In genomic region chr1:43009274-43009673, GRCh38 we compare ENCODE assay signal across 1 cellular context.
TF ChIP-seq lines count a peak whose summit lies in the region.

No MANE protein-coding gene starts in this region.

TF ChIP-seq in K562, 482 proteins besides CTCF, POLR2A, EP300 and RAD21 (continued from another document and continues in another):
- no peak for TF ChIP-seq CCNT2 (IDR thresholded peaks at IDR 0.05; ENCODE audit: borderline replicate concordance, extremely low read depth, insufficient read length, low read depth, low read length)
- no peak for TF ChIP-seq NFXL1 (CRISPR knock-in tag; IDR thresholded peaks at IDR 0.05)
- TF ChIP-seq ZNF445 (CRISPR knock-in tag; IDR thresholded peaks at IDR 0.05; ENCODE audit: low read depth) = no peak
- no peak for TF ChIP-seq ZBTB49 (CRISPR knock-in tag; IDR thresholded peaks at IDR 0.05; ENCODE audit: borderline replicate concordance)
- TF ChIP-seq ZNF592 (IDR thresholded peaks at IDR 0.05) = peak; percentile 37; the same call in 1 of the 2 replicates
- TF ChIP-seq NFE2L1 (tag; IDR thresholded peaks at IDR 0.05; ENCODE audit: borderline replicate concordance, low read depth) = no peak
- TF ChIP-seq TAF7 (tag; IDR thresholded peaks at IDR 0.05) = no peak
- TF ChIP-seq JUND (IDR thresholded peaks at IDR 0.05; ENCODE audit: borderline replicate concordance, low read depth, low read length) = no peak
- TF ChIP-seq JUND (tag; IDR thresholded peaks at IDR 0.05; ENCODE audit: borderline replicate concordance, low read depth, low read length) = no peak; the same call in 2 of the 3 replicates
- 0 out of 4 replicates have a peak, but pooled peaks of 1 of the 2 experiments have one; percentile 17 for TF ChIP-seq TBL1XR1 (IDR thresholded peaks at IDR 0.05; ENCODE audit: low read length in 2 of 2)
- TF ChIP-seq ZBTB8A (IDR thresholded peaks at IDR 0.05; ENCODE audit: partially characterized antibody) = no peak
- no peak for TF ChIP-seq ETS2 (tag; IDR thresholded peaks at IDR 0.05; ENCODE audit: borderline replicate concordance, poor library complexity, severe bottlenecking)
- TF ChIP-seq ZNF431 (CRISPR knock-in tag; IDR thresholded peaks at IDR 0.05) = no peak
- TF ChIP-seq DIDO1 (tag; IDR thresholded peaks at IDR 0.05; ENCODE audit: low read depth) = no peak
- TF ChIP-seq USF2 (CRISPR knock-in tag; IDR thresholded peaks at IDR 0.05) = no peak
- TF ChIP-seq TAF9B (IDR thresholded peaks at IDR 0.05; ENCODE audit: partially characterized antibody) = no peak
- TF ChIP-seq PRPF4 (IDR thresholded peaks at IDR 0.05; ENCODE audit: insufficient read depth, low read depth, low read length, poor library complexity, severe bottlenecking) = no peak
- TF ChIP-seq FIP1L1 (IDR thresholded peaks at IDR 0.05; ENCODE audit: low read depth, low read length, poor library complexity, severe bottlenecking) = no peak
- TF ChIP-seq HCFC1 (IDR thresholded peaks at IDR 0.05; ENCODE audit: low read depth, low read length) = no peak
- no peak for TF ChIP-seq L3MBTL2 (IDR thresholded peaks at IDR 0.05)
- TF ChIP-seq THRA (IDR thresholded peaks at IDR 0.05) = no peak
- TF ChIP-seq RBM14 (IDR thresholded peaks at IDR 0.05; ENCODE audit: borderline replicate concordance, insufficient read depth, low read depth, low read length) = no peak
- no peak for TF ChIP-seq FOXA1 (IDR thresholded peaks at IDR 0.05; ENCODE audit: borderline replicate concordance)
- no peak for TF ChIP-seq ZFP91 (CRISPR knock-in tag; IDR thresholded peaks at IDR 0.05)
- no peak for TF ChIP-seq ZNF584 (CRISPR knock-in tag; IDR thresholded peaks at IDR 0.05; ENCODE audit: low read depth)
- TF ChIP-seq RB1 (IDR thresholded peaks at IDR 0.05; ENCODE audit: low read depth) = no peak
- peak; percentile 94 for TF ChIP-seq ARID3A (IDR thresholded peaks at IDR 0.05; ENCODE audit: borderline replicate concordance, low read depth, low read length)
- no peak for TF ChIP-seq XRCC5 (IDR thresholded peaks at IDR 0.05; ENCODE audit: low read depth, low read length)
- no peak for TF ChIP-seq JUN (IDR thresholded peaks at IDR 0.05; ENCODE audit: borderline replicate concordance, low read depth, low read length)
- no peak for TF ChIP-seq JUN (CRISPR knock-in tag; IDR thresholded peaks at IDR 0.05; ENCODE audit: borderline replicate concordance)
- no peak for TF ChIP-seq STAT6 (CRISPR knock-in tag; IDR thresholded peaks at IDR 0.05)
- no peak for TF ChIP-seq ZNF134 (CRISPR knock-in tag; conservative IDR thresholded peaks at IDR 0.05)
- no peak for TF ChIP-seq TGIF2 (CRISPR knock-in tag; IDR thresholded peaks at IDR 0.05)
- no peak for TF ChIP-seq ZZZ3 (IDR thresholded peaks at IDR 0.05)
- TF ChIP-seq SIX5 (IDR thresholded peaks at IDR 0.05; ENCODE audit: borderline replicate concordance in 1 of 2, insufficient read depth in 1 of 2, low read depth in 1 of 2, low read length in 2 of 2) = no peak
- no peak for TF ChIP-seq PBX2 (CRISPR knock-in tag; IDR thresholded peaks at IDR 0.05; ENCODE audit: low read depth)
- TF ChIP-seq PBX2 (tag; conservative IDR thresholded peaks at IDR 0.05; ENCODE audit: low read depth) = peak; percentile 64
- TF ChIP-seq ZNF12 (CRISPR knock-in tag; IDR thresholded peaks at IDR 0.05) = no peak
- TF ChIP-seq BACH1 (tag; IDR thresholded peaks at IDR 0.05) = no peak
- TF ChIP-seq BDP1 (IDR thresholded peaks at IDR 0.05; ENCODE audit: insufficient read depth, insufficient read length) = no peak
- no peak for TF ChIP-seq FOXJ3 (CRISPR knock-in tag; IDR thresholded peaks at IDR 0.05)
- TF ChIP-seq POLR2H (tag; IDR thresholded peaks at IDR 0.05; ENCODE audit: low read depth) = no peak
- TF ChIP-seq, protein P1, sequence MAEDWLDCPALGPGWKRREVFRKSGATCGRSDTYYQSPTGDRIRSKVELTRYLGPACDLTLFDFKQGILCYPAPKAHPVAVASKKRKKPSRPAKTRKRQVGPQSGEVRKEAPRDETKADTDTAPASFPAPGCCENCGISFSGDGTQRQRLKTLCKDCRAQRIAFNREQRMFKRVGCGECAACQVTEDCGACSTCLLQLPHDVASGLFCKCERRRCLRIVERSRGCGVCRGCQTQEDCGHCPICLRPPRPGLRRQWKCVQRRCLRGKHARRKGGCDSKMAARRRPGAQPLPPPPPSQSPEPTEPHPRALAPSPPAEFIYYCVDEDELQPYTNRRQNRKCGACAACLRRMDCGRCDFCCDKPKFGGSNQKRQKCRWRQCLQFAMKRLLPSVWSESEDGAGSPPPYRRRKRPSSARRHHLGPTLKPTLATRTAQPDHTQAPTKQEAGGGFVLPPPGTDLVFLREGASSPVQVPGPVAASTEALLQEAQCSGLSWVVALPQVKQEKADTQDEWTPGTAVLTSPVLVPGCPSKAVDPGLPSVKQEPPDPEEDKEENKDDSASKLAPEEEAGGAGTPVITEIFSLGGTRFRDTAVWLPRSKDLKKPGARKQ (CRISPR knock-in tag; IDR thresholded peaks at IDR 0.05) = no peak
- peak; percentile 83 for TF ChIP-seq DPF2 (IDR thresholded peaks at IDR 0.05)
- TF ChIP-seq JUNB (CRISPR knock-in tag; conservative IDR thresholded peaks at IDR 0.05) = no peak
- TF ChIP-seq CHD4 (IDR thresholded peaks at IDR 0.05; ENCODE audit: insufficient read depth, insufficient replicate concordance, low read depth, low read length, poor library complexity, severe bottlenecking) = no peak
- TF ChIP-seq TCF7L2 (IDR thresholded peaks at IDR 0.05; ENCODE audit: low read depth, low read length) = no peak
